Comparison of ENCODE assay signal across 21 cellular contexts in genomic region chr7:85426487-85426960, GRCh38.
DNase-seq lines count a peak whose midpoint lies in the region; ATAC-seq and TF ChIP-seq lines count a peak whose summit lies in the region.
"Had no signal": no experiment of that assay in that cellular context is flagged by ENCODE, and none has a peak within 500 bp of the region (broad histone marks: within the 10 kb centered on the region; RNA-seq: fewer than 3 reads in every experiment).

No MANE protein-coding gene starts in this region.

- in situ Hi-C loops in astrocyte of the spinal cord (cut with HindIII; ENCODE audit: low sequenced_read_pairs) = no loop called here

- DNase-seq in HuH-7.5 (ENCODE audit: low spot score) (peak; percentile 23), astrocyte of the spinal cord (ENCODE audit: low read depth, low spot score) (peak; percentile 50), iris pigment epithelial cell (ENCODE audit: low read depth) (peak; percentile 14), testis (peak; percentile 38), NCI-H345 (lab: John Stamatoyannopoulos, UW) (no peak), NCI-H2081 treated with DMSO at 0.1 percent for 48 hours (lab: John Stamatoyannopoulos, UW) (no peak)
- DNase-seq: activated CD4-positive, alpha-beta T cell treated with anti-CD3 and anti-CD28 coated beads, Interleukin-2, amount 50 U/mL, for 4 hours; activated T-cell treated with anti-CD3 and anti-CD28 coated beads for 4 hours; Caco-2; effector CD8-positive, alpha-beta T cell; GOT3; naive thymus-derived CD4-positive, alpha-beta T cell; NCI-H2029; NCI-H510A; pancreas; stimulated activated naive CD4-positive, alpha-beta T cell; transverse colon had no signal

- intact Hi-C loops in testis (cut with DNase I; ENCODE audit: low total_unique reads) = no loop called here

- 65 to 81% methylated on average over 2 of the region's 2 CpGs for WGBS in testis, 2 donors

- no peak for TF ChIP-seq POLR2A in testis (IDR thresholded peaks at IDR 0.05)

- H3K27me3 ChIP-seq in testis = no peaks in the 10 kb centered on the region
- H3K27me3 ChIP-seq: esophagus muscularis mucosa, pancreas, transverse colon had no signal

- TF ChIP-seq CTCF in astrocyte of the spinal cord (IDR thresholded peaks at IDR 0.05; ENCODE audit: low read depth, low read length) = no peak
- TF ChIP-seq CTCF in testis (IDR thresholded peaks at IDR 0.05) = no peak

- H3K36me3 ChIP-seq in testis (ENCODE audit: low read depth, missing control alignments) = no peaks in the 10 kb centered on the region
- H3K36me3 ChIP-seq: esophagus muscularis mucosa, pancreas, transverse colon had no signal

- no peak overlapping the region for H3K27ac ChIP-seq in testis
- H3K27ac ChIP-seq: esophagus muscularis mucosa, pancreas, transverse colon, VCaP had no signal

- no peaks in the 10 kb centered on the region for H3K9me3 ChIP-seq in testis
- H3K9me3 ChIP-seq: Caco-2, esophagus muscularis mucosa, pancreas, transverse colon had no signal

- peaks cover 5% of the 10 kb centered on the region for H3K4me1 ChIP-seq in testis
- H3K4me1 ChIP-seq: Caco-2, esophagus muscularis mucosa, pancreas, transverse colon had no signal

- ATAC-seq in GM18511 (IDR thresholded peaks at IDR 0.05; ENCODE audit: unreplicated experiment) = no peak
- ATAC-seq: K562; naive thymus-derived CD4-positive, alpha-beta T cell; pancreas had no signal

- H3K4me3 ChIP-seq in astrocyte of the spinal cord (ENCODE audit: low read depth, low read length) = no peak overlapping the region
- H3K4me3 ChIP-seq in testis = no peak overlapping the region
- H3K4me3 ChIP-seq: esophagus muscularis mucosa, K562, pancreas, transverse colon had no signal

Comparison
In these comparisons a context has a peak if more than half of its experiments do, and no peak if none do; other contexts are left out.
1. DNase-seq: peak in HuH-7.5 (single experiment), astrocyte of the spinal cord (single experiment), iris pigment epithelial cell (single experiment) and testis (single experiment); none in NCI-H345 (single experiment) and NCI-H2081 treated with DMSO at 0.1 percent for 48 hours (single experiment).